In genomic region chr2:150425121-150425559, GRCh38 we compare ENCODE assay signal across 12 cellular contexts.
DNase-seq lines count a peak whose midpoint lies in the region; ATAC-seq and TF ChIP-seq lines count a peak whose summit lies in the region.
"Had no signal": no experiment of that assay in that cellular context is flagged by ENCODE, and none has a peak within 500 bp of the region (broad histone marks: within the 10 kb centered on the region; RNA-seq: fewer than 3 reads in every experiment).

No MANE protein-coding gene starts in this region.

- peak overlapping the region; percentile 55 for H3K4me3 Mint-ChIP-seq in neural crest cell
- no peak overlapping the region for H3K4me3 Mint-ChIP-seq in T-helper 17 cell
- H3K4me3 Mint-ChIP-seq: activated CD4-positive, alpha-beta T cell treated with anti-CD3 and anti-CD28 coated beads, Interleukin-2, amount 10 ng/mL, durations not matched to agents 7 days and 5 days had no signal

- in situ Hi-C loops in astrocyte of the spinal cord (cut with HindIII; ENCODE audit: low sequenced_read_pairs), result no loop called here
- in situ Hi-C loops in transverse colon (cut with MboI; ENCODE audit: low pct_ligation_motif_present in 1 of 4, low pct_unique_long_range_greater_than_20kb in 1 of 4, low sequenced_read_pairs in 3 of 4), result no loop called here

- no peak overlapping the region for H3K4me3 ChIP-seq in GM06990 (replicated peaks; ENCODE audit: low read depth, low read length)
- peak overlapping the region; percentile 25 for H3K4me3 ChIP-seq in astrocyte of the spinal cord (ENCODE audit: low read depth, low read length)
- H3K4me3 ChIP-seq in cardiac muscle cell, result no peak overlapping the region
- no peak overlapping the region for H3K4me3 ChIP-seq in transverse colon
- H3K4me3 ChIP-seq: BLaER1 had no signal

- H3K4me1 ChIP-seq in cardiac muscle cell (ENCODE audit: low read depth) (no peaks in the 10 kb centered on the region), transverse colon (peaks cover 0 to 15% (median 2%) of the 10 kb centered on the region in 4 donors)
- H3K4me1 ChIP-seq: BLaER1 had no signal

- peak overlapping the region; percentile 85 for H3K27ac Mint-ChIP-seq in neural crest cell (ENCODE audit: unreplicated experiment)
- no peak overlapping the region for H3K27ac Mint-ChIP-seq in T-helper 17 cell
- H3K27ac Mint-ChIP-seq: activated CD4-positive, alpha-beta T cell treated with anti-CD3 and anti-CD28 coated beads, Interleukin-2, amount 10 ng/mL, durations not matched to agents 7 days and 5 days had no signal

- H3K36me3 Mint-ChIP-seq in neural crest cell (ENCODE audit: low read depth), result peaks cover 2% of the 10 kb centered on the region
- H3K36me3 Mint-ChIP-seq in T-helper 17 cell (ENCODE audit: low read depth), result no peaks in the 10 kb centered on the region

- no peak for TF ChIP-seq EP300 in transverse colon (IDR thresholded peaks at IDR 0.05; ENCODE audit: low read depth)

- no peak overlapping the region for H3K27ac ChIP-seq in cardiac muscle cell
- no peak overlapping the region for H3K27ac ChIP-seq in transverse colon
- H3K27ac ChIP-seq: BLaER1 had no signal

- peaks cover 2% of the 10 kb centered on the region for H3K9me3 Mint-ChIP-seq in neural crest cell
- H3K9me3 Mint-ChIP-seq: activated CD4-positive, alpha-beta T cell treated with anti-CD3 and anti-CD28 coated beads, Interleukin-2, amount 10 ng/mL, durations not matched to agents 7 days and 5 days had no signal

- intact Hi-C loops in transverse colon (cut with DNase I; ENCODE audit: low total_unique reads), result no loop called here

- H3K36me3 ChIP-seq in GM06990 (ENCODE audit: control insufficient read depth, insufficient read depth, low read length) (no peaks in the 10 kb centered on the region), cardiac muscle cell (no peaks in the 10 kb centered on the region), transverse colon (no peaks in the 10 kb centered on the region)
- H3K36me3 ChIP-seq: BLaER1 had no signal

- H3K27me3 Mint-ChIP-seq in neural crest cell (ENCODE audit: low read depth), result no peaks in the 10 kb centered on the region
- H3K27me3 Mint-ChIP-seq in T-helper 17 cell, result no peaks in the 10 kb centered on the region
- H3K27me3 Mint-ChIP-seq: activated CD4-positive, alpha-beta T cell treated with anti-CD3 and anti-CD28 coated beads, Interleukin-2, amount 10 ng/mL, durations not matched to agents 7 days and 5 days had no signal

- H3K27me3 ChIP-seq in GM06990 (replicated peaks; ENCODE audit: control insufficient read depth, insufficient read depth, low read length) (no peaks in the 10 kb centered on the region), cardiac muscle cell (no peaks in the 10 kb centered on the region), transverse colon (no peaks in the 10 kb centered on the region)
- H3K27me3 ChIP-seq: BLaER1 had no signal

- DNase-seq in GM06990 (ENCODE audit: extremely low read depth, insufficient read length) (no peak), astrocyte of the spinal cord (ENCODE audit: low read depth, low spot score) (peak; percentile 40), cardiac muscle cell (ENCODE audit: low read depth in 1 of 2, low spot score in 1 of 2) (peak in 1 of 2 donors; percentile 40), neural crest cell (ENCODE audit: low read depth, low spot score) (peak; percentile 20), H4 (ENCODE audit: low spot score) (no peak), transverse colon (no peak), T-helper 17 cell (no peak)
- DNase-seq: activated CD4-positive, alpha-beta T cell treated with anti-CD3 and anti-CD28 coated beads, Interleukin-2, amount 10 ng/mL, durations not matched to agents 7 days and 5 days; HCEC 1CT; stimulated activated CD4-positive, alpha-beta T cell treated with anti-CD3 and anti-CD28 coated beads, Interleukin-4, amount 100 ng/mL, for 4 hours had no signal

- TF ChIP-seq CTCF in GM06990 (IDR thresholded peaks at IDR 0.05; ENCODE audit: insufficient read depth, low read length, poor library complexity, severe bottlenecking), result peak; percentile 19
- peak; percentile 42 for TF ChIP-seq CTCF in astrocyte of the spinal cord (IDR thresholded peaks at IDR 0.05; ENCODE audit: low read depth, low read length)
- peak; percentile 47 for TF ChIP-seq CTCF in cardiac muscle cell (IDR thresholded peaks at IDR 0.05; ENCODE audit: low read depth, low read length)
- peak; percentile 17 for TF ChIP-seq CTCF in neural crest cell (conservative IDR thresholded peaks at IDR 0.05)
- peak in 1 of 5 experiments; percentile 11 for TF ChIP-seq CTCF in transverse colon (IDR thresholded peaks at IDR 0.05)

- TF ChIP-seq POLR2A in transverse colon (IDR thresholded peaks at IDR 0.05), result no peak

- H3K4me1 Mint-ChIP-seq in neural crest cell (peaks cover 45% of the 10 kb centered on the region), T-helper 17 cell (no peaks in the 10 kb centered on the region)
- H3K4me1 Mint-ChIP-seq: activated CD4-positive, alpha-beta T cell treated with anti-CD3 and anti-CD28 coated beads, Interleukin-2, amount 10 ng/mL, durations not matched to agents 7 days and 5 days had no signal

- H3K9me3 ChIP-seq in cardiac muscle cell (ENCODE audit: low read depth), result no peaks in the 10 kb centered on the region
- no peaks in the 10 kb centered on the region for H3K9me3 ChIP-seq in transverse colon
- no peaks in the 10 kb centered on the region for H3K9me3 ChIP-seq in T-helper 17 cell (ENCODE audit: control insufficient read depth, low read length, poor library complexity, severe bottlenecking)
- H3K9me3 ChIP-seq: BLaER1 had no signal

- ATAC-seq in T-helper 17 cell (no peak), GM19452 (IDR thresholded peaks at IDR 0.05; ENCODE audit: unreplicated experiment) (no peak)

- WGBS in transverse colon (ENCODE audit: low coverage in 1 of 2), 2 donors, result 71 to 82% methylated on average over 8 to 16 of the region's 16 CpGs

Comparison
In these comparisons a context has a peak if more than half of its experiments do, and no peak if none do; other contexts are left out.
1. DNase-seq: peak in astrocyte of the spinal cord (single experiment) and neural crest cell (single experiment); none in GM06990 (single experiment), H4 (single experiment), transverse colon (single experiment) and T-helper 17 cell (0 of 3).